Comparison of ENCODE assay signal across 15 cellular contexts in the genomic region with DNA sequence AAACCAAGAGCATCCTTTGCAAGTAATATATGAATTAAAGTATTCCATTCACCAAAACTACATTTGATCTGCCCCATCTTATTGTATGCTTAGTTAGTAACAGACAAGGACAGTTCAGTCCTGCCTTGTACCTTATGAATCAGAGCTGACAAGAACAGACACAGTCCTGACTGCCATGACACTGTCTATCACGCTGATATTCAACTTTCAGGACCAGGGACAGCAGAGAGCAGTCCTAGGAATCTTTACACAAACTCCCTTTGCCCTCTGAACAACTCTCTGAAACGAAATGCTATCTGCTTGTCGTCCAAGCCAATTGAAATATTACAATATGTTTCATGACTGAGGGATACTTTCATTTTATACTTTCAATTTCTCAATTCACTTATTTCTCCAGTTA.
DNase-seq lines count a peak whose midpoint lies in the region; FAIRE-seq and TF ChIP-seq lines count a peak whose summit lies in the region.
"Had no signal": no experiment of that assay in that cellular context is flagged by ENCODE, and none has a peak within 500 bp of the region (broad histone marks: within the 10 kb centered on the region; RNA-seq: fewer than 3 reads in every experiment).

No MANE protein-coding gene starts in this region.

- no peak for TF ChIP-seq POLR2A in NB4 (IDR thresholded peaks at IDR 0.05; ENCODE audit: extremely low read depth, insufficient read length)

- no peaks in the 10 kb centered on the region for H3K4me1 Mint-ChIP-seq in endodermal cell
- H3K4me1 Mint-ChIP-seq: activated naive CD8-positive, alpha-beta T cell treated with anti-CD3 and anti-CD28 coated beads, Interleukin-2, amount 10 ng/mL, durations not matched to agents 7 days and 5 days; CD4-positive, CD25-positive, alpha-beta regulatory T cell had no signal

- H3K4ac ChIP-seq in mesendoderm (ENCODE audit: low read depth, low read length) = no peak overlapping the region

- no peak overlapping the region for H4K8ac ChIP-seq in mesendoderm (ENCODE audit: low read depth, low read length)

- H3K36me3 ChIP-seq in endodermal cell (ENCODE audit: control insufficient read depth, insufficient read depth, low read length) (no peaks in the 10 kb centered on the region), mesendoderm (ENCODE audit: control insufficient read depth, insufficient read depth, low read length) (no peaks in the 10 kb centered on the region), left ventricle myocardium inferior (no peaks in the 10 kb centered on the region), osteoblast (ENCODE audit: insufficient read depth, low read length) (no peaks in the 10 kb centered on the region)
- H3K36me3 ChIP-seq: heart left ventricle, right atrium auricular region had no signal

- intact Hi-C loops in left ventricle myocardium inferior (cut with micrococcal nuclease) = no loop called here

- no peak overlapping the region for H3K23ac ChIP-seq in mesendoderm (ENCODE audit: low read length)

- no peak overlapping the region for H3K18ac ChIP-seq in mesendoderm (ENCODE audit: low read length)

- no peak overlapping the region for H3K9ac ChIP-seq in endodermal cell (ENCODE audit: extremely low read depth, low read length, poor library complexity, severe bottlenecking)
- no peak overlapping the region for H3K9ac ChIP-seq in mesendoderm (ENCODE audit: low read length)

- H3K27me3 ChIP-seq in endodermal cell (ENCODE audit: control insufficient read depth, insufficient read depth, low read length, poor library complexity, severe bottlenecking) (no peaks in the 10 kb centered on the region), mesendoderm (ENCODE audit: insufficient read depth, low read length, poor library complexity) (no peaks in the 10 kb centered on the region), left ventricle myocardium inferior (ENCODE audit: low read depth) (no peaks in the 10 kb centered on the region), osteoblast (ENCODE audit: insufficient read depth, low read length) (no peaks in the 10 kb centered on the region)
- H3K27me3 ChIP-seq: heart left ventricle, right atrium auricular region had no signal

- H3K9me3 Mint-ChIP-seq in endodermal cell = no peaks in the 10 kb centered on the region
- H3K9me3 Mint-ChIP-seq: activated naive CD8-positive, alpha-beta T cell treated with anti-CD3 and anti-CD28 coated beads, Interleukin-2, amount 10 ng/mL, durations not matched to agents 7 days and 5 days had no signal

- H3K4me3 ChIP-seq in NB4 (ENCODE audit: low read depth, low read length) (no peak overlapping the region), endodermal cell (ENCODE audit: low read length) (no peak overlapping the region), mesendoderm (ENCODE audit: low read length) (no peak overlapping the region), left ventricle myocardium inferior (no peak overlapping the region), osteoblast (ENCODE audit: insufficient read depth, low read length) (no peak overlapping the region)
- H3K4me3 ChIP-seq: dorsolateral prefrontal cortex, heart left ventricle, right atrium auricular region had no signal

- no peaks in the 10 kb centered on the region for H3K79me1 ChIP-seq in mesendoderm (ENCODE audit: low read length)

- H2BK15ac ChIP-seq in mesendoderm (replicated peaks; ENCODE audit: low read depth) = no peak overlapping the region

- no peak overlapping the region for H2AFZ ChIP-seq in osteoblast (ENCODE audit: low read length)

- no peak overlapping the region for H3K27ac Mint-ChIP-seq in endodermal cell
- H3K27ac Mint-ChIP-seq: activated naive CD8-positive, alpha-beta T cell treated with anti-CD3 and anti-CD28 coated beads, Interleukin-2, amount 10 ng/mL, durations not matched to agents 7 days and 5 days; CD4-positive, CD25-positive, alpha-beta regulatory T cell had no signal

- H3K56ac ChIP-seq in mesendoderm (ENCODE audit: low read length) = no peak overlapping the region

- WGBS in endodermal cell (ENCODE audit: insufficient coverage in 1 of 2, insufficient read length in 1 of 2), 2 experiments = 0 to 20% methylated on average over 1 to 2 of the region's 3 CpGs
- WGBS in mesendoderm (ENCODE audit: extremely low coverage, insufficient coverage, low lambda C conversion rate) = no CpG with 5 or more reads among the region's 3 CpGs

- peaks cover 3% of the 10 kb centered on the region for H3K27me3 Mint-ChIP-seq in endodermal cell (ENCODE audit: insufficient read depth)
- H3K27me3 Mint-ChIP-seq: activated naive CD8-positive, alpha-beta T cell treated with anti-CD3 and anti-CD28 coated beads, Interleukin-2, amount 10 ng/mL, durations not matched to agents 7 days and 5 days; CD4-positive, CD25-positive, alpha-beta regulatory T cell had no signal

- no peaks in the 10 kb centered on the region for H3K36me3 Mint-ChIP-seq in endodermal cell (ENCODE audit: low read depth)
- H3K36me3 Mint-ChIP-seq: activated naive CD8-positive, alpha-beta T cell treated with anti-CD3 and anti-CD28 coated beads, Interleukin-2, amount 10 ng/mL, durations not matched to agents 7 days and 5 days; CD4-positive, CD25-positive, alpha-beta regulatory T cell had no signal

- no peaks in the 10 kb centered on the region for H3K4me1 ChIP-seq in endodermal cell (ENCODE audit: control insufficient read depth, insufficient read depth, low read length)
- H3K4me1 ChIP-seq in mesendoderm (ENCODE audit: control insufficient read depth, low read depth, low read length) = no peaks in the 10 kb centered on the region
- H3K4me1 ChIP-seq in left ventricle myocardium inferior = no peaks in the 10 kb centered on the region
- H3K4me1 ChIP-seq in osteoblast (ENCODE audit: insufficient read depth, low read length) = no peaks in the 10 kb centered on the region
- H3K4me1 ChIP-seq: heart left ventricle, right atrium auricular region had no signal

- no peak overlapping the region for H2BK5ac ChIP-seq in mesendoderm (ENCODE audit: low read length)

- H4K20me1 ChIP-seq in osteoblast (ENCODE audit: insufficient read depth, low read length) = no peaks in the 10 kb centered on the region

- H3K4me3 Mint-ChIP-seq in endodermal cell = no peak overlapping the region
- H3K4me3 Mint-ChIP-seq: activated naive CD8-positive, alpha-beta T cell treated with anti-CD3 and anti-CD28 coated beads, Interleukin-2, amount 10 ng/mL, durations not matched to agents 7 days and 5 days; CD4-positive, CD25-positive, alpha-beta regulatory T cell had no signal

- no peak overlapping the region for H3K4me2 ChIP-seq in mesendoderm (ENCODE audit: low read length)
- H3K4me2 ChIP-seq in osteoblast (ENCODE audit: insufficient read depth, low read length) = no peak overlapping the region

- H2BK120ac ChIP-seq in mesendoderm (ENCODE audit: low read depth, low read length) = no peak overlapping the region

- DNase-seq in GM18507 (ENCODE audit: extremely low spot score, insufficient read length, low read depth) (no peak), NB4 (ENCODE audit: low read depth) (peak; percentile 42), endodermal cell (peak; percentile 62), mesendoderm (peak; percentile 36), GF-D8 (lab: John Stamatoyannopoulos, UW) (no peak), left ventricle myocardium inferior (no peak), frontal cortex (ENCODE audit: low spot score in 2 of 2) (no peak), osteoblast (ENCODE audit: insufficient read length, low spot score, missing footprints) (no peak)
- DNase-seq: activated naive CD8-positive, alpha-beta T cell treated with anti-CD3 and anti-CD28 coated beads, Interleukin-2, amount 10 ng/mL, durations not matched to agents 7 days and 5 days; CD4-positive, CD25-positive, alpha-beta regulatory T cell; dorsolateral prefrontal cortex; H7; heart left ventricle had no signal

- H2AK5ac ChIP-seq in mesendoderm (ENCODE audit: low read length) = no peak overlapping the region

- no peak overlapping the region for H3K27ac ChIP-seq in endodermal cell (ENCODE audit: low read depth, low read length)
- H3K27ac ChIP-seq in mesendoderm (ENCODE audit: low read depth, low read length) = no peak overlapping the region
- no peak overlapping the region for H3K27ac ChIP-seq in left ventricle myocardium inferior (replicated peaks)
- no peak overlapping the region for H3K27ac ChIP-seq in osteoblast (ENCODE audit: low read depth, low read length)
- H3K27ac ChIP-seq: dorsolateral prefrontal cortex, heart left ventricle, right atrium auricular region had no signal

- no peak overlapping the region for H4K5ac ChIP-seq in mesendoderm (ENCODE audit: low read length)

- FAIRE-seq in GM18507 (lab: Jason Lieb, UNC) = peak; percentile 55
- FAIRE-seq in frontal cortex (lab: Jason Lieb, UNC) = no peak
- FAIRE-seq: TTC549 had no signal

- no peak for TF ChIP-seq CTCF in NB4 (IDR thresholded peaks at IDR 0.05; ENCODE audit: low read depth, low read length)
- no peak for TF ChIP-seq CTCF in endodermal cell (conservative IDR thresholded peaks at IDR 0.05)
- no peak for TF ChIP-seq CTCF in left ventricle myocardium inferior (IDR thresholded peaks at IDR 0.05; ENCODE audit: borderline replicate concordance)
- no peak for TF ChIP-seq CTCF in osteoblast (IDR thresholded peaks at IDR 0.05; ENCODE audit: extremely low read depth, low read depth, low read length)

- H3K79me2 ChIP-seq in mesendoderm (ENCODE audit: control insufficient read depth, insufficient read depth, low read length) = no peaks in the 10 kb centered on the region
- no peaks in the 10 kb centered on the region for H3K79me2 ChIP-seq in osteoblast (ENCODE audit: insufficient read depth, low read length)

- H3K9me3 ChIP-seq in endodermal cell (ENCODE audit: control insufficient read depth, low read length) (no peaks in the 10 kb centered on the region), left ventricle myocardium inferior (replicated peaks) (no peaks in the 10 kb centered on the region), osteoblast (ENCODE audit: low read depth, low read length) (no peaks in the 10 kb centered on the region)
- H3K9me3 ChIP-seq: heart left ventricle, right atrium auricular region had no signal

Comparison
In these comparisons a context has a peak if more than half of its experiments do, and no peak if none do; other contexts are left out.
1. DNase-seq: peak in NB4 (single experiment), endodermal cell (single experiment) and mesendoderm (single experiment); none in GM18507 (single experiment), GF-D8 (single experiment), left ventricle myocardium inferior (single experiment), frontal cortex (0 of 2) and osteoblast (single experiment).